Comparison of ENCODE assay signal across 28 cellular contexts in genomic region chrX:106952089-106952488, GRCh38. TPM values are rescaled to one million over a fixed set of nuclear protein-coding genes. Genes with fewer than 3 reads are reported as not detected.
DNase-seq lines count a peak whose midpoint lies in the region; ATAC-seq, FAIRE-seq and TF ChIP-seq lines count a peak whose summit lies in the region.
"Had no signal": no experiment of that assay in that cellular context is flagged by ENCODE, and none has a peak within 500 bp of the region (broad histone marks: within the 10 kb centered on the region; RNA-seq: fewer than 3 reads in every experiment).

No MANE protein-coding gene starts in this region.

- 83% methylated on average over 3 of the region's 3 CpGs for WGBS in A549 (ENCODE audit: missing lambda C conversion rate)

- H3K27me3 ChIP-seq in A673 (replicated peaks; ENCODE audit: insufficient read depth, low read depth, low read length, poor library complexity), result no peaks in the 10 kb centered on the region
- H3K27me3 ChIP-seq: BE2C had no signal

- CTCF ChIA-PET in A549 (lab: Yijun Ruan, JAX) (interaction anchor here (0.6 to 7.2 kb wide), 7 partner anchors 10 to 58 kb away, joined by 3 to 57 read pairs (median 5); no protein-coding TSS in a partner anchor), A673 (lab: Charles Lee) (no interaction called here)

- no peak overlapping the region; the same call in 2 of the 3 replicates for H3K4me2 ChIP-seq in A549
- H3K4me2 ChIP-seq: BLaER1 had no signal

- FAIRE-seq in A549 (lab: Jason Lieb, UNC), result peak; percentile 23
- FAIRE-seq: GM12878, GM12892, GM18507 had no signal

- POLR2A ChIA-PET in A549 (lab: Yijun Ruan, JAX), result no interaction called here
- POLR2A ChIA-PET in A673 (lab: Charles Lee; ENCODE audit: low non-redundant PET), result no interaction called here

- no peak for TF ChIP-seq POLR2A in A549 (IDR thresholded peaks at IDR 0.05; ENCODE audit: low read length)

- no peak for ATAC-seq in A549
- ATAC-seq in mucosa of descending colon, result peak; percentile 79
- ATAC-seq in HG03520 (IDR thresholded peaks at IDR 0.05; ENCODE audit: unreplicated experiment), result no peak
- ATAC-seq: GM12878 had no signal

- BruUV-seq in A673 (replicated peaks; lab: Mats Ljungman, UMichigan), result no TSS peak

- no peaks in the 10 kb centered on the region for H3K36me3 ChIP-seq in mucosa of descending colon (ENCODE audit: low read depth)
- no peaks in the 10 kb centered on the region for H3K36me3 ChIP-seq in A673 (ENCODE audit: insufficient read depth, low read length, poor library complexity, severe bottlenecking)
- H3K36me3 ChIP-seq: BE2C, BLaER1 had no signal

- no peaks in the 10 kb centered on the region for H3K9me3 ChIP-seq in A549
- H3K9me3 ChIP-seq in mucosa of descending colon, result no peaks in the 10 kb centered on the region
- H3K9me3 ChIP-seq in A673 (ENCODE audit: low read depth, low read length, poor library complexity, severe bottlenecking), result no peaks in the 10 kb centered on the region
- H3K9me3 ChIP-seq: BE2C, BLaER1 had no signal

- H3K27ac ChIP-seq in A549, result peak overlapping the region; percentile 88 to 94
- no peak overlapping the region for H3K27ac ChIP-seq in A673 (ENCODE audit: low read depth, low read length, poor library complexity, severe bottlenecking)
- H3K27ac ChIP-seq: 22Rv1, BLaER1 had no signal

- intact Hi-C loops in mucosa of descending colon (cut with DNase I, micrococcal nuclease) (loop anchor here in 1 of 2 donors (5.0 kb wide), 1 partner anchor 55 kb away; no protein-coding TSS in a partner anchor), A673 (cut with micrococcal nuclease; ENCODE audit: unreplicated experiment) (loop anchor here (2.0 kb wide), 1 partner anchor 57 kb away; no protein-coding TSS in a partner anchor)

- no peak for DNase-seq in A549 (ENCODE audit: low read depth in 1 of 2, low spot score in 1 of 2)
- peak; percentile 24 for DNase-seq in NCI-H526 treated with DMSO at 0.1 percent for 48 hours (lab: John Stamatoyannopoulos, UW)
- no peak for DNase-seq in mucosa of descending colon
- no peak for DNase-seq in NCI-H187 (lab: John Stamatoyannopoulos, UW)
- no peak for DNase-seq in A673 (ENCODE audit: low spot score)
- DNase-seq: BE2C; C1 segment of cervical spinal cord; CD4-positive, alpha-beta memory T cell; CD4-positive, CD25-positive, alpha-beta regulatory T cell; CD8-positive, alpha-beta memory T cell; COR-L47; DMS 273 treated with DMSO at 0.1 percent for 48 hours; DMS153; DMS53; DMS79; DND-41; EL; GDM1 had no signal

- TF ChIP-seq CTCF in A549 (IDR thresholded peaks at IDR 0.05) (no peak), mucosa of descending colon (IDR thresholded peaks at IDR 0.05) (no peak), A673 (conservative IDR thresholded peaks at IDR 0.05; ENCODE audit: low read depth, low read length) (no peak)

- no peak for TF ChIP-seq RAD21 in A549 (conservative IDR thresholded peaks at IDR 0.05 in 1 of 2, IDR thresholded peaks at IDR 0.05 in 1 of 2)

- H3K4me1 ChIP-seq in A549 (peaks cover 87% of the 10 kb centered on the region), mucosa of descending colon (ENCODE audit: low read depth) (no peaks in the 10 kb centered on the region), A673 (ENCODE audit: insufficient read depth, low read length, poor library complexity, severe bottlenecking) (no peaks in the 10 kb centered on the region)
- H3K4me1 ChIP-seq: BLaER1 had no signal

- TF ChIP-seq EP300 in A549 (IDR thresholded peaks at IDR 0.05), result no peak

- no peak overlapping the region for H3K4me3 ChIP-seq in A549
- no peak overlapping the region for H3K4me3 ChIP-seq in mucosa of descending colon
- no peak overlapping the region for H3K4me3 ChIP-seq in A673 (ENCODE audit: low read depth, low read length, poor library complexity, severe bottlenecking)
- H3K4me3 ChIP-seq: BLaER1, GM12878 had no signal

TF ChIP-seq in A549, 52 proteins besides CTCF, POLR2A, EP300 and RAD21:
- TF ChIP-seq EHMT2 (IDR thresholded peaks at IDR 0.05; ENCODE audit: low read depth), result no peak
- TF ChIP-seq HMGXB4 (CRISPR knock-in tag; IDR thresholded peaks at IDR 0.05; ENCODE audit: borderline replicate concordance), result no peak
- no peak for TF ChIP-seq REST (IDR thresholded peaks at IDR 0.05)
- TF ChIP-seq EHF (CRISPR knock-in tag; IDR thresholded peaks at IDR 0.05), result no peak
- TF ChIP-seq ESRRA (IDR thresholded peaks at IDR 0.05; ENCODE audit: borderline replicate concordance, low read length), result no peak
- no peak for TF ChIP-seq RNF2 (IDR thresholded peaks at IDR 0.05; ENCODE audit: borderline replicate concordance, low read depth)
- TF ChIP-seq HOXB5 (CRISPR knock-in tag; IDR thresholded peaks at IDR 0.05), result no peak
- TF ChIP-seq MYC (IDR thresholded peaks at IDR 0.05; ENCODE audit: borderline replicate concordance, low read length), result no peak
- no peak for TF ChIP-seq ZSCAN20 (CRISPR knock-in tag; IDR thresholded peaks at IDR 0.05)
- no peak for TF ChIP-seq FOXS1 (CRISPR knock-in tag; IDR thresholded peaks at IDR 0.05)
TF ChIP-seq in A549: peak in this region for 0.

RNA-seq across cellular contexts. Expression of gene CLDN2, which starts 31.9 kb away (rescaled TPM):
- polyA plus RNA-seq in A549 (2011; rRNA removed) (28.1 and 49.2 TPM in 2 replicates), A549 (2017; fragmentation: RNase III; extraction: RNeasy Plus Mini Kit Qiagen cat#74134 plus additional on column Dnase treatment) (18.7 to 28.6 TPM (median 24.8 TPM) in 3 replicates)
- 5.3 and 6.4 TPM in 2 replicates for polyA plus RNA-seq in A549 (2012; cell fraction: cytosol; rRNA removed)
- 5.9 and 7.0 TPM in 2 replicates for polyA plus RNA-seq in A549 (2012; cell fraction: nucleus; rRNA removed)
- polyA minus RNA-seq in A549 (2011; rRNA and poly(A)+ RNA removed), result 23.4 and 35.7 TPM in 2 replicates
- total RNA-seq in mucosa of descending colon (under 1 TPM; 0.09 to 0.70 (median 0.22) TPM), A673 (2021) (not detected in 2 replicates)
- total RNA-seq: A172; CD4-positive, alpha-beta memory T cell; CD4-positive, CD25-positive, alpha-beta regulatory T cell; CD8-positive, alpha-beta memory T cell; Daoy; G401 had no signal
- polyA plus RNA-seq: CD14-positive monocyte; CD4-positive, CD25-positive, alpha-beta regulatory T cell; CD8-positive, alpha-beta memory T cell; GM12878 had no signal

RNA-seq across cellular contexts. Expression of gene MORC4, which starts 47.9 kb away (rescaled TPM):
- 91.1 and 98.2 TPM in 2 replicates for polyA plus RNA-seq in A549 (2011; rRNA removed)
- polyA plus RNA-seq in A549 (2012; cell fraction: cytosol; rRNA removed), result 17.0 and 17.4 TPM in 2 replicates
- polyA plus RNA-seq in A549 (2012; cell fraction: nucleus; rRNA removed), result 13.0 and 17.9 TPM in 2 replicates
- 71.1 to 75.7 TPM (median 72.8 TPM) in 3 replicates for polyA plus RNA-seq in A549 (2017; fragmentation: RNase III; extraction: RNeasy Plus Mini Kit Qiagen cat#74134 plus additional on column Dnase treatment)
- 49.6 and 56.1 TPM in 2 replicates for polyA minus RNA-seq in A549 (2011; rRNA and poly(A)+ RNA removed)
- total RNA-seq in mucosa of descending colon, result 1 to 10 TPM; 7.6 to 9.7 (median 8.0) TPM
- total RNA-seq in A673 (2021), result 15.9 and 21.2 TPM in 2 replicates

RNA-seq across cellular contexts. Expression of gene RIPPLY1, which starts 48.9 kb away (rescaled TPM):
- polyA plus RNA-seq in A549 (2011; rRNA removed), result 0.14 and 0.28 TPM in 2 replicates
- 0.06 TPM in 1 of 2 replicates, not detected in the other for polyA plus RNA-seq in A549 (2012; cell fraction: cytosol; rRNA removed)
- polyA plus RNA-seq in A549 (2012; cell fraction: nucleus; rRNA removed), result 0.11 and 0.26 TPM in 2 replicates
- 0.10 to 0.17 TPM (median 0.11 TPM) in 3 replicates for polyA plus RNA-seq in A549 (2017; fragmentation: RNase III; extraction: RNeasy Plus Mini Kit Qiagen cat#74134 plus additional on column Dnase treatment)
- polyA minus RNA-seq in A549 (2011; rRNA and poly(A)+ RNA removed), result 0.29 TPM in 1 of 2 replicates, not detected in the other
- total RNA-seq in mucosa of descending colon, result not detected
- not detected in 2 replicates for total RNA-seq in A673 (2021)
- total RNA-seq: A172; CD4-positive, alpha-beta memory T cell; CD4-positive, CD25-positive, alpha-beta regulatory T cell; CD8-positive, alpha-beta memory T cell; Daoy; G401; GM12878 had no signal
- polyA plus RNA-seq: CD14-positive monocyte; CD4-positive, alpha-beta memory T cell; CD4-positive, CD25-positive, alpha-beta regulatory T cell; CD8-positive, alpha-beta memory T cell; GM12878 had no signal
